ENCODE assay signal across 17 cellular contexts in the genomic region with DNA sequence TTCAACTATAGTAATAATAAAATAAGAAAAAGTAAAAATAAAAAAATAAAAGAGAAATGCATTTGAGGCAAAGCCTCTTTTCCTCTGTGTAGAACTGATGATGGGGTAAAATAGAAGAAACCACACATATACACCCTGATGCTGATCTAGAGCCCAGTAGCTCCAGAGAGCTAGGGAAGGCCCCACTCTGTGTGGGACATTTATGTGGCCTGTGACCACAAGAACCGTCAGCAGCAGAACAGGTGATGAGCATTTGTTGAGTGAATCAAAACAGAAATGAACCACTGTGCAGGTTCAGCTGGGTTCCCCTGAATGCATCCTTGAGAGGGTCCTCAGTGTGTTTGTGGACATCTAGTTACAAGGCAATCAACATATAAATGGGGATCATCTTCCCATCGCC.
DNase-seq lines count a peak whose midpoint lies in the region; ATAC-seq and TF ChIP-seq lines count a peak whose summit lies in the region.
"Had no signal": no experiment of that assay in that cellular context is flagged by ENCODE, and none has a peak within 500 bp of the region (broad histone marks: within the 10 kb centered on the region; RNA-seq: fewer than 3 reads in every experiment).

No MANE protein-coding gene starts in this region.

- no peak overlapping the region for H3K4me3 ChIP-seq in adrenal gland
- H3K4me3 ChIP-seq: MG63 had no signal

- peaks cover 0 to 9% of the 10 kb centered on the region in 2 donors for H3K4me1 ChIP-seq in adrenal gland (replicated peaks in 1 of 2)

- no peaks in the 10 kb centered on the region for H3K36me3 ChIP-seq in adrenal gland (replicated peaks in 1 of 2)
- H3K36me3 ChIP-seq: MG63 had no signal

- no peaks in the 10 kb centered on the region for H3K27me3 ChIP-seq in adrenal gland
- H3K27me3 ChIP-seq: MG63 had no signal

- no peak for TF ChIP-seq POLR2A in adrenal gland (IDR thresholded peaks at IDR 0.05)

- DNase-seq in myocyte (ENCODE audit: low read depth) (peak; percentile 86), adrenal gland (no peak), COLO829 (ENCODE audit: low spot score) (no peak), NCI-H226 (no peak)
- DNase-seq: ACHN; AML-193; CD4-positive, CD25-positive, alpha-beta regulatory T cell; MG63; NCI-H1092; NCI-H2081 treated with DMSO at 0.1 percent for 48 hours; NCI-H345; NCI-H526 treated with DMSO at 0.1 percent for 48 hours; OCI-M1; SHP77 treated with DMSO at 0.1 percent for 48 hours had no signal

- no peaks in the 10 kb centered on the region for H3K9me3 ChIP-seq in adrenal gland (replicated peaks in 1 of 3)
- H3K9me3 ChIP-seq: MG63 had no signal

- TF ChIP-seq CTCF in adrenal gland (IDR thresholded peaks at IDR 0.05) = no peak

- H3K27ac ChIP-seq in adrenal gland = no peak overlapping the region

- intact Hi-C loops in adrenal gland (cut with DNase I) = no loop called here

- 86 to 97% (median 96%) methylated on average over 2 of the region's 2 CpGs for WGBS in adrenal gland, 4 donors

- ATAC-seq in GM18861 (IDR thresholded peaks at IDR 0.05; ENCODE audit: unreplicated experiment) (peak; percentile 82), GM21619 (IDR thresholded peaks at IDR 0.05; ENCODE audit: unreplicated experiment) (peak; percentile 70), HG03432 (IDR thresholded peaks at IDR 0.05; ENCODE audit: unreplicated experiment) (peak; percentile 68)
